In the genomic region with DNA sequence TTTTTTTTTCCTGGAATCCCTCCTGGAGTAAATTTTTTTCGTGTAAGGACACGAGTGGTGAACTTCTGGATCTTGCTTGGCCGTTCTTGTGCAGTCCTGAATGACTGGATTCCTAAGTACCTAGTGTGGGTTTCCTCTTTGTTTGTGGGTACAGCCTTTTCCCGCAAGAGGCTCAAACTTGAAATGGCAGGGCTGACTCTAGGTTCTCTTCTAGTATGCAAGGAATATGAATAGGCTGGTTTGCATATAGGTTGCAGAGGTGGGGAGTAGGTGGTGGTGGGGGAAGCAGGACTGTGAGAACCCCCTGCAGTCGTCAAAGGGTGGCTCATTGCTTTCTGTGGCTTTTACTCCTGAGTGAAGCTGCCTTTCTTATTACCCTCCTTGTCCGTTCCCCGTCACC, we compare ENCODE assay signal across 8 cellular contexts. TPM values are rescaled to one million over a fixed set of nuclear protein-coding genes. Genes with fewer than 3 reads are reported as not detected.
A peak's percentile ranks its signal among the peaks of the same experiment; 100 is the strongest.
DNase-seq lines count a peak whose midpoint lies in the region; ATAC-seq lines count a peak whose summit lies in the region.

No MANE protein-coding gene starts in this region.

- peak overlapping the region; percentile 82 for H3K27ac ChIP-seq in CD4-positive, CD25-positive, alpha-beta regulatory T cell (ENCODE audit: insufficient read depth, low read length, poor library complexity, severe bottlenecking)
- H3K27ac ChIP-seq in HUES48 (ENCODE audit: low read depth, low read length) (peak overlapping the region; percentile 51), esophagus (ENCODE audit: low read depth in 2 of 2, low read length in 1 of 2) (peak overlapping the region; percentile 69 to 88)

- H3K9me3 Mint-ChIP-seq in CD4-positive, CD25-positive, alpha-beta regulatory T cell, result no peaks in the 10 kb centered on the region

- no peaks in the 10 kb centered on the region for H3K9me3 ChIP-seq in CD4-positive, CD25-positive, alpha-beta regulatory T cell (ENCODE audit: control insufficient read depth in 2 of 2, low read length in 2 of 2)
- no peaks in the 10 kb centered on the region for H3K9me3 ChIP-seq in HUES48 (ENCODE audit: control insufficient read depth, insufficient read depth, low read length)
- no peaks in the 10 kb centered on the region for H3K9me3 ChIP-seq in esophagus (ENCODE audit: control insufficient read depth in 2 of 2, insufficient read depth in 1 of 2, low read depth in 1 of 2, low read length in 1 of 2)

- WGBS in esophagus, 2 donors, result 43 to 47% methylated on average over 7 of the region's 7 CpGs

- peaks cover 53% of the 10 kb centered on the region for H3K4me1 ChIP-seq in CD4-positive, CD25-positive, alpha-beta regulatory T cell (ENCODE audit: control insufficient read depth, insufficient read depth, low read length, poor library complexity, severe bottlenecking)
- H3K4me1 ChIP-seq in HUES48 (ENCODE audit: control insufficient read depth, insufficient read depth, low read length), result peaks cover 18% of the 10 kb centered on the region
- H3K4me1 ChIP-seq in esophagus (ENCODE audit: control insufficient read depth in 2 of 2, insufficient read depth in 2 of 2, low read length in 1 of 2), result peaks cover 6 to 16% of the 10 kb centered on the region in 2 donors

- H3K4me1 Mint-ChIP-seq in CD4-positive, CD25-positive, alpha-beta regulatory T cell, result peaks cover 28 to 85% (median 58%) of the 10 kb centered on the region in 4 donors

- H3K27me3 Mint-ChIP-seq in CD4-positive, CD25-positive, alpha-beta regulatory T cell, result no peaks in the 10 kb centered on the region

- no peaks in the 10 kb centered on the region for H3K27me3 ChIP-seq in CD4-positive, CD25-positive, alpha-beta regulatory T cell (ENCODE audit: control insufficient read depth, insufficient read depth, low read length)
- H3K27me3 ChIP-seq in HUES48 (ENCODE audit: control insufficient read depth, insufficient read depth, low read length) (no peaks in the 10 kb centered on the region), esophagus (ENCODE audit: control insufficient read depth in 1 of 2, insufficient read depth in 2 of 2, low read length in 2 of 2) (no peaks in the 10 kb centered on the region)

- no peaks in the 10 kb centered on the region for H3K36me3 ChIP-seq in CD4-positive, CD25-positive, alpha-beta regulatory T cell (ENCODE audit: control insufficient read depth, insufficient read depth, low read length)
- H3K36me3 ChIP-seq in HUES48 (ENCODE audit: control insufficient read depth, insufficient read depth, low read length) (no peaks in the 10 kb centered on the region), esophagus (ENCODE audit: control insufficient read depth in 2 of 2, insufficient read depth in 2 of 2, low read length in 1 of 2) (peaks cover 0 to 5% of the 10 kb centered on the region in 2 donors)

- no peak overlapping the region for H3K9ac ChIP-seq in HUES48 (ENCODE audit: low read depth, low read length)

- peak overlapping the region in 3 of 4 donors; percentile 95 to 97 (median 95) for H3K4me3 Mint-ChIP-seq in CD4-positive, CD25-positive, alpha-beta regulatory T cell

- peaks cover 12% of the 10 kb centered on the region for H3K36me3 Mint-ChIP-seq in CD4-positive, CD25-positive, alpha-beta regulatory T cell

- peak overlapping the region; percentile 97 to 99 (median 99) for H3K27ac Mint-ChIP-seq in CD4-positive, CD25-positive, alpha-beta regulatory T cell

- H3K4me3 ChIP-seq in CD4-positive, CD25-positive, alpha-beta regulatory T cell (ENCODE audit: low read depth, low read length), result peak overlapping the region; percentile 91
- H3K4me3 ChIP-seq in HUES48 (ENCODE audit: low read depth, low read length) (no peak overlapping the region), esophagus (ENCODE audit: low read depth in 1 of 2, low read length in 2 of 2) (no peak overlapping the region)

- ATAC-seq in CD4-positive, CD25-positive, alpha-beta regulatory T cell (ENCODE audit: low read depth in 2 of 2), result peak in 1 of 2 donors; percentile 9
- peak; percentile 84 for ATAC-seq in GM21423 (IDR thresholded peaks at IDR 0.05; ENCODE audit: unreplicated experiment)
- ATAC-seq in GM19467 (IDR thresholded peaks at IDR 0.05; ENCODE audit: unreplicated experiment), result no peak

- no peak for DNase-seq in CD4-positive, CD25-positive, alpha-beta regulatory T cell
- DNase-seq in NCI-H1436 (lab: John Stamatoyannopoulos, UW) (no peak), NCI-H1417 treated with DMSO at 0.1 percent for 48 hours (lab: John Stamatoyannopoulos, UW) (no peak), D341Med (ENCODE audit: low spot score) (no peak)

RNA-seq across cellular contexts. Expression of a gene that starts 13.6 kb away (rescaled TPM):
- 62.8 TPM for total RNA-seq in CD4-positive, CD25-positive, alpha-beta regulatory T cell
- polyA plus RNA-seq in CD4-positive, CD25-positive, alpha-beta regulatory T cell, result 100 to 1,000 TPM; 101 to 122 (median 105) TPM
- polyA plus RNA-seq in esophagus, result 10 to 100 TPM; 63.0 to 70.1 TPM

RNA-seq across cellular contexts. Expression of a gene that starts 43.9 kb away (rescaled TPM):
- total RNA-seq in CD4-positive, CD25-positive, alpha-beta regulatory T cell, result 8.6 TPM
- 10 to 100 TPM in 2 of 4 donors, 1 to 10 TPM in 2; 6.1 to 22.6 (median 10.5) TPM for polyA plus RNA-seq in CD4-positive, CD25-positive, alpha-beta regulatory T cell
- under 1 TPM; 0.12 to 0.24 TPM for polyA plus RNA-seq in esophagus

Comparison
In these comparisons a context has a peak if more than half of its experiments do, and no peak if none do; other contexts are left out.
1. RNA of a gene that starts 43.9 kb away (polyA plus RNA-seq): 6.1 to 22.6 TPM in CD4-positive, CD25-positive, alpha-beta regulatory T cell; 0.12 to 0.24 TPM in esophagus; every median in the first group is over 4 times any median in the second.
2. Peak in every context shown above with its lines, with median percentiles within 50 percentile points of each other: H3K27ac ChIP-seq.